Comparison of ENCODE assay signal across 1 cellular context in the genomic region with DNA sequence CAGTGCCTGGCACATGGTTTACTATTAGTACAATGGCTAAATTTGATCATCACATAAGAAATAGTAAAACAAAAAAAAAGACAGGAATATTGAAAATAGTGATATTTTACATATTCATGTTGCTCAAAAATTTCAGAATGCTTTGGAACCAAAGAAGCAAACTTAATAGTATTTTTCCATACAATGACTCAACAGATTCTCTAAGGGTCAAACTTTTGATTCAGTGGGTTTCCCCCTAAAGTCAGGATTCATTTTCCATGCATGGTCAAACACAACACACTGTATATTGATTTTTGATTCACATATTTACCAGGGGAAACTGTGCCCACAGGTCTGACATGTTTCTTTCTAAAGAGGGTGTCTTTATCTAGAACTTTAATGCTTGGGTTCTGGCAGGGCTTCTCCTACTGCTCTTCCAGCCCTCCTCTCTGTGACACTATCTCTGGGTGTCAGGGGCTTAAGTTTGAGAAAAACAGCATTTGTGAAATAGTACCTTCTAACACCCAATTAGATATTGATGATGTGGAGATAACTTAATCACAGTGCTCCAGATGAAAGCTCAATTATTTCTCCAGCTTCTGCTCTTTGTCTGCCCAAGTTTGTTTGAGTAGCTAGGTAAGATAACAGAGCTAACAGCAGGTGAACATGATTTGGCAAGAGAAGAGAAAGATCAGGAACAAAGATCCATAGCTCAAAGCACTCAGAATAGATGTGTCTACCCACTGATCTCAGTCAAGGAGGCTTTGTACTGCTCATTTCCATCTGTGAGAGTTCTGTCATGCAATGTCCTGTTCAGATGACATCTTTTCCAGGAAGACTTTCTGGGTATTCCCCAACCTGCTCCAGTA.
A peak's percentile ranks its signal among the peaks of the same experiment; 100 is the strongest.
TF ChIP-seq lines count a peak whose summit lies in the region.

No MANE protein-coding gene starts in this region.

TF ChIP-seq in HepG2, 621 proteins besides CTCF, POLR2A, EP300 and RAD21 (continued from another document):
- TF ChIP-seq, protein P1, sequence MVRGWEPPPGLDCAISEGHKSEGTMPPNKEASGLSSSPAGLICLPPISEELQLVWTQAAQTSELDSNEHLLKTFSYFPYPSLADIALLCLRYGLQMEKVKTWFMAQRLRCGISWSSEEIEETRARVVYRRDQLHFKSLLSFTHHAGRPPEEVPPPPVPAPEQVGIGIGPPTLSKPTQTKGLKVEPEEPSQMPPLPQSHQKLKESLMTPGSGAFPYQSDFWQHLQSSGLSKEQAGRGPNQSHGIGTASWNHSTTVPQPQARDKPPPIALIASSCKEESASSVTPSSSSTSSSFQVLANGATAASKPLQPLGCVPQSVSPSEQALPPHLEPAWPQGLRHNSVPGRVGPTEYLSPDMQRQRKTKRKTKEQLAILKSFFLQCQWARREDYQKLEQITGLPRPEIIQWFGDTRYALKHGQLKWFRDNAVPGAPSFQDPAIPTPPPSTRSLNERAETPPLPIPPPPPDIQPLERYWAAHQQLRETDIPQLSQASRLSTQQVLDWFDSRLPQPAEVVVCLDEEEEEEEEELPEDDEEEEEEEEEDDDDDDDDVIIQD (CRISPR knock-in tag; IDR thresholded peaks at IDR 0.05; ENCODE audit: low read depth), result peak; percentile 21; the same call in 1 of the 2 replicates
- no peak for TF ChIP-seq BRCA1 (CRISPR knock-in tag; IDR thresholded peaks at IDR 0.05)
- TF ChIP-seq, protein P2, sequence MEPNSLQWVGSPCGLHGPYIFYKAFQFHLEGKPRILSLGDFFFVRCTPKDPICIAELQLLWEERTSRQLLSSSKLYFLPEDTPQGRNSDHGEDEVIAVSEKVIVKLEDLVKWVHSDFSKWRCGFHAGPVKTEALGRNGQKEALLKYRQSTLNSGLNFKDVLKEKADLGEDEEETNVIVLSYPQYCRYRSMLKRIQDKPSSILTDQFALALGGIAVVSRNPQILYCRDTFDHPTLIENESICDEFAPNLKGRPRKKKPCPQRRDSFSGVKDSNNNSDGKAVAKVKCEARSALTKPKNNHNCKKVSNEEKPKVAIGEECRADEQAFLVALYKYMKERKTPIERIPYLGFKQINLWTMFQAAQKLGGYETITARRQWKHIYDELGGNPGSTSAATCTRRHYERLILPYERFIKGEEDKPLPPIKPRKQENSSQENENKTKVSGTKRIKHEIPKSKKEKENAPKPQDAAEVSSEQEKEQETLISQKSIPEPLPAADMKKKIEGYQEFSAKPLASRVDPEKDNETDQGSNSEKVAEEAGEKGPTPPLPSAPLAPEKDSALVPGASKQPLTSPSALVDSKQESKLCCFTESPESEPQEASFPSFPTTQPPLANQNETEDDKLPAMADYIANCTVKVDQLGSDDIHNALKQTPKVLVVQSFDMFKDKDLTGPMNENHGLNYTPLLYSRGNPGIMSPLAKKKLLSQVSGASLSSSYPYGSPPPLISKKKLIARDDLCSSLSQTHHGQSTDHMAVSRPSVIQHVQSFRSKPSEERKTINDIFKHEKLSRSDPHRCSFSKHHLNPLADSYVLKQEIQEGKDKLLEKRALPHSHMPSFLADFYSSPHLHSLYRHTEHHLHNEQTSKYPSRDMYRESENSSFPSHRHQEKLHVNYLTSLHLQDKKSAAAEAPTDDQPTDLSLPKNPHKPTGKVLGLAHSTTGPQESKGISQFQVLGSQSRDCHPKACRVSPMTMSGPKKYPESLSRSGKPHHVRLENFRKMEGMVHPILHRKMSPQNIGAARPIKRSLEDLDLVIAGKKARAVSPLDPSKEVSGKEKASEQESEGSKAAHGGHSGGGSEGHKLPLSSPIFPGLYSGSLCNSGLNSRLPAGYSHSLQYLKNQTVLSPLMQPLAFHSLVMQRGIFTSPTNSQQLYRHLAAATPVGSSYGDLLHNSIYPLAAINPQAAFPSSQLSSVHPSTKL (CRISPR knock-in tag; IDR thresholded peaks at IDR 0.05), result peak; percentile 80
- TF ChIP-seq ZMYM2 (CRISPR knock-in tag; IDR thresholded peaks at IDR 0.05), result 0 out of 2 replicates have a peak, but pooled peaks have one; percentile 19
- no peak for TF ChIP-seq ZNF660 (CRISPR knock-in tag; IDR thresholded peaks at IDR 0.05; ENCODE audit: borderline replicate concordance, low read depth)
- TF ChIP-seq, protein P3, sequence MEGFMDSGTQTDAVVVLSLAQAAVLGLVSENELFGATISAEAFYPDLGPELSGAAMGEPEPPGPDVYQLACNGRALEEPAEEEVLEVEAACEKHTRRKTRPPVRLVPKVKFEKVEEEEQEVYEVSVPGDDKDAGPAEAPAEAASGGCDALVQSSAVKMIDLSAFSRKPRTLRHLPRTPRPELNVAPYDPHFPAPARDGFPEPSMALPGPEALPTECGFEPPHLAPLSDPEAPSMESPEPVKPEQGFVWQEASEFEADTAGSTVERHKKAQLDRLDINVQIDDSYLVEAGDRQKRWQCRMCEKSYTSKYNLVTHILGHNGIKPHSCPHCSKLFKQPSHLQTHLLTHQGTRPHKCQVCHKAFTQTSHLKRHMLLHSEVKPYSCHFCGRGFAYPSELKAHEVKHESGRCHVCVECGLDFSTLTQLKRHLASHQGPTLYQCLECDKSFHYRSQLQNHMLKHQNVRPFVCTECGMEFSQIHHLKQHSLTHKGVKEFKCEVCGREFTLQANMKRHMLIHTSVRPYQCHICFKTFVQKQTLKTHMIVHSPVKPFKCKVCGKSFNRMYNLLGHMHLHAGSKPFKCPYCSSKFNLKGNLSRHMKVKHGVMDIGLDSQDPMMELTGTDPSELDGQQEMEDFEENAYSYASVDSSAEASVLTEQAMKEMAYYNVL (CRISPR knock-in tag; IDR thresholded peaks at IDR 0.05; ENCODE audit: borderline replicate concordance), result 0 out of 2 replicates have a peak, but pooled peaks have one; percentile 43
- no peak for TF ChIP-seq ZNF775 (CRISPR knock-in tag; IDR thresholded peaks at IDR 0.05; ENCODE audit: borderline replicate concordance)
- TF ChIP-seq SOX6 (IDR thresholded peaks at IDR 0.05), result no peak
- TF ChIP-seq SOX6 (CRISPR knock-in tag; IDR thresholded peaks at IDR 0.05), result peak; percentile 91
- TF ChIP-seq ZNF558 (CRISPR knock-in tag; IDR thresholded peaks at IDR 0.05; ENCODE audit: borderline replicate concordance), result no peak
- no peak for TF ChIP-seq HNRNPH1 (optimal IDR thresholded peaks at IDR 0.05; ENCODE audit: low read depth, low read length)
- peak; percentile 23; the same call in 1 of the 2 replicates for TF ChIP-seq ZKSCAN8 (CRISPR knock-in tag; IDR thresholded peaks at IDR 0.05; ENCODE audit: borderline replicate concordance)
- peak; percentile 49 for TF ChIP-seq SAP130 (CRISPR knock-in tag; IDR thresholded peaks at IDR 0.05; ENCODE audit: low read depth)
- no peak for TF ChIP-seq ZNF143 (CRISPR knock-in tag; IDR thresholded peaks at IDR 0.05)
- peak; percentile 20; the same call in 1 of the 2 replicates for TF ChIP-seq SIX4 (CRISPR knock-in tag; IDR thresholded peaks at IDR 0.05)
- TF ChIP-seq, protein P4, sequence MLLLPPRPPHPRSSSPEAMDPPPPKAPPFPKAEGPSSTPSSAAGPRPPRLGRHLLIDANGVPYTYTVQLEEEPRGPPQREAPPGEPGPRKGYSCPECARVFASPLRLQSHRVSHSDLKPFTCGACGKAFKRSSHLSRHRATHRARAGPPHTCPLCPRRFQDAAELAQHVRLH (CRISPR knock-in tag; IDR thresholded peaks at IDR 0.05; ENCODE audit: borderline replicate concordance, low read depth), result 0 out of 2 replicates have a peak, but pooled peaks have one; percentile 23
- peak; percentile 33; the same call in 1 of the 2 replicates for TF ChIP-seq FOXA3 (CRISPR knock-in tag; IDR thresholded peaks at IDR 0.05)
- peak; percentile 78 for TF ChIP-seq ZEB1 (IDR thresholded peaks at IDR 0.05; ENCODE audit: insufficient replicate concordance, low read depth)
- TF ChIP-seq STAG1 (CRISPR knock-in tag; IDR thresholded peaks at IDR 0.05), result peak; percentile 23; the same call in 1 of the 2 replicates
- peak; percentile 33; the same call in 1 of the 2 replicates for TF ChIP-seq GATA4 (IDR thresholded peaks at IDR 0.05; ENCODE audit: borderline replicate concordance, low read depth)
- TF ChIP-seq HOXA3 (CRISPR knock-in tag; IDR thresholded peaks at IDR 0.05), result 0 out of 2 replicates have a peak, but pooled peaks have one; percentile 13
- TF ChIP-seq ZMYM4 (CRISPR knock-in tag; IDR thresholded peaks at IDR 0.05), result peak; percentile 78
TF ChIP-seq in HepG2: peak in this region for 69.
